1 cellular context compared by ENCODE assay signal in genomic region chr15:51672100-51672731, GRCh38.
TF ChIP-seq lines count a peak whose summit lies in the region.

No MANE protein-coding gene starts in this region.

TF ChIP-seq in K562, 482 proteins besides CTCF, POLR2A, EP300 and RAD21 (continued from another document and continues in another):
- TF ChIP-seq ELK3 (CRISPR knock-in tag; IDR thresholded peaks at IDR 0.05) = no peak
- TF ChIP-seq XRCC5 (IDR thresholded peaks at IDR 0.05; ENCODE audit: low read depth, low read length) = no peak
- TF ChIP-seq FOSL1 (tag; conservative IDR thresholded peaks at IDR 0.05) = peak; percentile 73
- no peak for TF ChIP-seq IRF1 (CRISPR knock-in tag; IDR thresholded peaks at IDR 0.05; ENCODE audit: borderline replicate concordance)
- peak; percentile 54 for TF ChIP-seq RBBP5 (IDR thresholded peaks at IDR 0.05; ENCODE audit: borderline replicate concordance, insufficient read depth, low read length, poor library complexity, severe bottlenecking)
- no peak for TF ChIP-seq TCF7 (IDR thresholded peaks at IDR 0.05; ENCODE audit: borderline replicate concordance)
- peak in 1 of 2 experiments; percentile 63; a peak in 2 of 4 replicates for TF ChIP-seq FOXK2 (conservative IDR thresholded peaks at IDR 0.05 in 1 of 2, IDR thresholded peaks at IDR 0.05 in 1 of 2; ENCODE audit: low read depth in 2 of 2)
- TF ChIP-seq KDM5B (IDR thresholded peaks at IDR 0.05; ENCODE audit: insufficient replicate concordance, low read depth, low read length) = no peak
- TF ChIP-seq ZNF431 (CRISPR knock-in tag; IDR thresholded peaks at IDR 0.05) = no peak
- no peak for TF ChIP-seq ZFP30 (CRISPR knock-in tag; IDR thresholded peaks at IDR 0.05; ENCODE audit: borderline replicate concordance)
- TF ChIP-seq MITF (IDR thresholded peaks at IDR 0.05) = no peak
- TF ChIP-seq TRIM24 (IDR thresholded peaks at IDR 0.05) = 0 out of 4 replicates have a peak, but pooled peaks of 1 of the 2 experiments have one; percentile 9
- 0 out of 2 replicates have a peak, but pooled peaks have one; percentile 6 for TF ChIP-seq NFE2 (IDR thresholded peaks at IDR 0.05; ENCODE audit: low read depth)
- TF ChIP-seq ZNF639 (CRISPR knock-in tag; conservative IDR thresholded peaks at IDR 0.05 in 1 of 2, IDR thresholded peaks at IDR 0.05 in 1 of 2) = 0 out of 4 replicates have a peak, but pooled peaks of 1 of the 2 experiments have one; percentile 34
- no peak for TF ChIP-seq DACH1 (IDR thresholded peaks at IDR 0.05; ENCODE audit: partially characterized antibody)
- 0 out of 2 replicates have a peak, but pooled peaks have one; percentile 16 for TF ChIP-seq TAF7 (tag; IDR thresholded peaks at IDR 0.05)
- TF ChIP-seq ETS2 (tag; IDR thresholded peaks at IDR 0.05; ENCODE audit: borderline replicate concordance, poor library complexity, severe bottlenecking) = no peak
- TF ChIP-seq PRDM10 (IDR thresholded peaks at IDR 0.05; ENCODE audit: partially characterized antibody) = no peak
- peak; percentile 62 for TF ChIP-seq VEZF1 (CRISPR knock-in tag; IDR thresholded peaks at IDR 0.05)
- no peak for TF ChIP-seq FOXO4 (CRISPR knock-in tag; IDR thresholded peaks at IDR 0.05)
- TF ChIP-seq CBFA2T3 (IDR thresholded peaks at IDR 0.05) = no peak; the same call in 1 of the 2 replicates
- peak; percentile 80 for TF ChIP-seq EHMT2 (IDR thresholded peaks at IDR 0.05)
- peak; percentile 62 to 74; a peak in 3 of 4 replicates for TF ChIP-seq FOXA3 (CRISPR knock-in tag; conservative IDR thresholded peaks at IDR 0.05 in 1 of 2, IDR thresholded peaks at IDR 0.05 in 1 of 2)
- TF ChIP-seq CHD4 (IDR thresholded peaks at IDR 0.05; ENCODE audit: insufficient read depth, insufficient replicate concordance, low read depth, low read length, poor library complexity, severe bottlenecking) = no peak
- no peak for TF ChIP-seq ZFPM2 (CRISPR knock-in tag; IDR thresholded peaks at IDR 0.05)
- no peak for TF ChIP-seq ZNF140 (CRISPR knock-in tag; IDR thresholded peaks at IDR 0.05)
- no peak for TF ChIP-seq SP1 (CRISPR knock-in tag; IDR thresholded peaks at IDR 0.05)
- TF ChIP-seq HDAC6 (IDR thresholded peaks at IDR 0.05; ENCODE audit: low read depth, low read length) = no peak
- TF ChIP-seq ATF6 (CRISPR knock-in tag; IDR thresholded peaks at IDR 0.05) = no peak
- TF ChIP-seq ZNF175 (CRISPR knock-in tag; IDR thresholded peaks at IDR 0.05; ENCODE audit: low read depth) = no peak
- no peak for TF ChIP-seq TGIF2 (CRISPR knock-in tag; IDR thresholded peaks at IDR 0.05)
- no peak for TF ChIP-seq ZNF239 (CRISPR knock-in tag; IDR thresholded peaks at IDR 0.05)
- TF ChIP-seq MCM5 (IDR thresholded peaks at IDR 0.05; ENCODE audit: low read depth) = no peak
- peak; percentile 31; the same call in 1 of the 2 replicates for TF ChIP-seq CTBP1 (IDR thresholded peaks at IDR 0.05; ENCODE audit: borderline replicate concordance)
- peak in 1 of 2 experiments; percentile 49 for TF ChIP-seq AFF1 (IDR thresholded peaks at IDR 0.05; ENCODE audit: low read depth in 1 of 2, partially characterized antibody in 2 of 2)
- TF ChIP-seq ATF7 (IDR thresholded peaks at IDR 0.05) = 0 out of 2 replicates have a peak, but pooled peaks have one; percentile 14
- TF ChIP-seq ETV1 (tag; conservative IDR thresholded peaks at IDR 0.05; ENCODE audit: low read depth) = no peak
- TF ChIP-seq ZNF445 (CRISPR knock-in tag; IDR thresholded peaks at IDR 0.05; ENCODE audit: low read depth) = no peak
- no peak for TF ChIP-seq PHF20 (IDR thresholded peaks at IDR 0.05; ENCODE audit: partially characterized antibody)
- no peak for TF ChIP-seq JUN (IDR thresholded peaks at IDR 0.05; ENCODE audit: borderline replicate concordance, low read depth, low read length)
- no peak for TF ChIP-seq JUN (CRISPR knock-in tag; IDR thresholded peaks at IDR 0.05; ENCODE audit: borderline replicate concordance)
- peak; percentile 34; the same call in 1 of the 2 replicates for TF ChIP-seq SMARCA4 (IDR thresholded peaks at IDR 0.05)
- TF ChIP-seq ZBTB1 (CRISPR knock-in tag; IDR thresholded peaks at IDR 0.05; ENCODE audit: borderline replicate concordance, low read depth) = no peak
- TF ChIP-seq HDAC2 (IDR thresholded peaks at IDR 0.05) = peak; percentile 22; the same call in 1 of the 2 replicates
- no peak for TF ChIP-seq NCOR1 (IDR thresholded peaks at IDR 0.05)
- TF ChIP-seq ZNF146 (CRISPR knock-in tag; IDR thresholded peaks at IDR 0.05; ENCODE audit: unreplicated experiment) = no peak
- TF ChIP-seq HDAC1 (IDR thresholded peaks at IDR 0.05) = peak in 1 of 2 experiments; percentile 42; a peak in 1 of 4 replicates
- no peak for TF ChIP-seq U2AF1 (optimal IDR thresholded peaks at IDR 0.05; ENCODE audit: low read depth, low read length)
